17 cellular contexts compared by ENCODE assay signal in genomic region chr10:131886181-131886716, GRCh38.
"Had no signal": no experiment of that assay in that cellular context is flagged by ENCODE, and none has a peak within 500 bp of the region (broad histone marks: within the 10 kb centered on the region; RNA-seq: fewer than 3 reads in every experiment).

No MANE protein-coding gene starts in this region.

- H3K9me3 ChIP-seq: colonic mucosa, left lung, neutrophil, vagina had no signal

- H3K36me3 ChIP-seq: cardiac muscle cell, colonic mucosa, left lung, neutrophil, tibial nerve, vagina, WERI-Rb-1 had no signal

- DNase-seq: activated CD4-positive, alpha-beta T cell treated with anti-CD3 and anti-CD28 coated beads, Interleukin-2, amount 10 ng/mL, durations not matched to agents 7 days and 5 days; activated T-cell treated with anti-CD3 and anti-CD28 coated beads for 4 hours; colonic mucosa; hippocampal formation; mammary epithelial cell; stimulated activated CD4-positive, alpha-beta T cell treated with anti-CD3 and anti-CD28 coated beads, Interleukin-15, amount 100 ng/mL, for 24 hours; stimulated activated CD4-positive, alpha-beta T cell treated with anti-CD3 and anti-CD28 coated beads, Interleukin-4, amount 100 ng/mL, for 1 hour; SW 1271; WERI-Rb-1 had no signal

- H3K36me3 Mint-ChIP-seq: activated naive CD4-positive, alpha-beta T cell treated with anti-CD3 and anti-CD28 coated beads, Interleukin-2, amount 50 U/mL, for 24 hours had no signal

- H3K4me1 Mint-ChIP-seq: activated T-helper 17 cell treated with anti-CD3 and anti-CD28 coated beads, Interleukin-2, amount 50 U/mL, for 72 hours had no signal

- H3K4me3 ChIP-seq: cardiac muscle cell, colonic mucosa, left lung, tibial nerve, vagina had no signal

- H3K27me3 Mint-ChIP-seq: activated CD4-positive, alpha-beta T cell treated with anti-CD3 and anti-CD28 coated beads, Interleukin-2, amount 10 ng/mL, durations not matched to agents 7 days and 5 days; activated naive CD4-positive, alpha-beta T cell treated with anti-CD3 and anti-CD28 coated beads, Interleukin-2, amount 50 U/mL, for 24 hours; activated T-helper 17 cell treated with anti-CD3 and anti-CD28 coated beads, Interleukin-2, amount 50 U/mL, for 72 hours had no signal

- H3K27ac ChIP-seq: cardiac muscle cell, colonic mucosa, left lung, neutrophil, parathyroid adenoma, tibial nerve, vagina, WERI-Rb-1 had no signal

- H3K27ac Mint-ChIP-seq: activated CD4-positive, alpha-beta T cell treated with anti-CD3 and anti-CD28 coated beads, Interleukin-2, amount 10 ng/mL, durations not matched to agents 7 days and 5 days; activated T-helper 17 cell treated with anti-CD3 and anti-CD28 coated beads, Interleukin-2, amount 50 U/mL, for 72 hours had no signal

- H3K9ac ChIP-seq: parathyroid adenoma had no signal

- H3K9me3 Mint-ChIP-seq: activated naive CD4-positive, alpha-beta T cell treated with anti-CD3 and anti-CD28 coated beads, Interleukin-2, amount 50 U/mL, for 24 hours; activated T-helper 17 cell treated with anti-CD3 and anti-CD28 coated beads, Interleukin-2, amount 50 U/mL, for 72 hours had no signal

- H3K4me1 ChIP-seq: parathyroid adenoma, vagina had no signal

- H3K27me3 ChIP-seq: cardiac muscle cell, colonic mucosa, vagina had no signal

- H3K4me3 Mint-ChIP-seq: activated CD4-positive, alpha-beta T cell treated with anti-CD3 and anti-CD28 coated beads, Interleukin-2, amount 10 ng/mL, durations not matched to agents 7 days and 5 days; activated naive CD4-positive, alpha-beta T cell treated with anti-CD3 and anti-CD28 coated beads, Interleukin-2, amount 50 U/mL, for 24 hours; activated T-helper 17 cell treated with anti-CD3 and anti-CD28 coated beads, Interleukin-2, amount 50 U/mL, for 72 hours had no signal
